In the genomic region with DNA sequence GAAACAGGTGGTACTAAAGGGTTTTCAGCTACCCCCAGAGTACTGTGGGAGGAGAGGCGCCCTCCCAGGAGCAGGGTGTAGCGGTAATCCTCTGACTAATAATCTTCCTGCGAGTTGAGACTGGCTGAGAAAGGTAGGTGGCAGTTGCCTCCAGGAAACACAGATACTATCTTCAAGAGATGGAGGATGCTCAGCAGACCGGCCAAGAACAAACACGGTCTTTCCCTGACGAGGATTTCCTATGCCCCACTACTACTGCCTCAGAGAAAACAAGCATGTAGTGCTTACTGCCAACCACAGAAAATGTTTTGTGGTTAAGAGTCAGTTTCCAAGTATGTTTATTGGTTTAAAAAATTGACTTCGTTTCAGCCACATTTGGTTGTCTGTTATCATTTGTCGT, we compare ENCODE assay signal across 8 cellular contexts. TPM values are rescaled to one million over a fixed set of nuclear protein-coding genes. Genes with fewer than 3 reads are reported as not detected.
DNase-seq lines count a peak whose midpoint lies in the region; ATAC-seq and TF ChIP-seq lines count a peak whose summit lies in the region.

No MANE protein-coding gene starts in this region.

- peak; percentile 90 for ATAC-seq in GM21619 (IDR thresholded peaks at IDR 0.05; ENCODE audit: unreplicated experiment)

- H3K27ac ChIP-seq in KMS-11 (no peak overlapping the region), transverse colon (peak overlapping the region in 3 of 4 donors; percentile 44 to 54 (median 49))

- H3K27me3 ChIP-seq in KMS-11 (ENCODE audit: insufficient read depth, low read depth) (peaks cover 27% of the 10 kb centered on the region; the same call in 1 of the 2 replicates), transverse colon (no peaks in the 10 kb centered on the region)

- intact Hi-C loops in transverse colon (cut with DNase I; ENCODE audit: low total_unique reads) = loop anchor here (5.0 kb wide), 1 partner anchor 1025 kb away; no protein-coding TSS in a partner anchor

- H3K4me3 ChIP-seq in KMS-11 (IDR thresholded peaks at IDR 0.05; ENCODE audit: insufficient read depth, low read depth, low read length) (no peak overlapping the region), transverse colon (no peak overlapping the region)

- no peak for TF ChIP-seq EP300 in transverse colon (IDR thresholded peaks at IDR 0.05; ENCODE audit: low read depth)

- H3K27ac Mint-ChIP-seq in type B pancreatic cell = no peak overlapping the region

- no peaks in the 10 kb centered on the region for H3K9me3 ChIP-seq in transverse colon

- H3K36me3 ChIP-seq in KMS-11 (ENCODE audit: insufficient read depth) = no peaks in the 10 kb centered on the region
- peaks cover 0 to 19% (median 9%) of the 10 kb centered on the region in 4 donors for H3K36me3 ChIP-seq in transverse colon

- H4K20me1 ChIP-seq in KMS-11 (ENCODE audit: insufficient read depth) = no peaks in the 10 kb centered on the region; the same call in 1 of the 2 replicates

- in situ Hi-C loops in transverse colon (cut with MboI; ENCODE audit: low pct_ligation_motif_present in 1 of 4, low pct_unique_long_range_greater_than_20kb in 1 of 4, low sequenced_read_pairs in 3 of 4) = no loop called here

- H3K9me3 Mint-ChIP-seq in type B pancreatic cell = no peaks in the 10 kb centered on the region

- TF ChIP-seq CTCF in KMS-11 (conservative IDR thresholded peaks at IDR 0.05; ENCODE audit: low read depth, low read length) = no peak
- no peak for TF ChIP-seq CTCF in transverse colon (IDR thresholded peaks at IDR 0.05)
- no peak for TF ChIP-seq CTCF in type B pancreatic cell (conservative IDR thresholded peaks at IDR 0.05)

- peak; percentile 83 for DNase-seq in DMS79 (lab: John Stamatoyannopoulos, UW)
- peak; percentile 42 for DNase-seq in activated T-helper 1 cell treated with Interleukin-2 at 50 U/mL for 16 hours (ENCODE audit: low read depth)
- peak; percentile 77 for DNase-seq in islet precursor cell
- peak; percentile 14 for DNase-seq in transverse colon
- no peak for DNase-seq in cortex of kidney (lab: John Stamatoyannopoulos, UW)
- DNase-seq in type B pancreatic cell (ENCODE audit: extremely low spot score, unreplicated experiment) = no peak

- H3K4me1 Mint-ChIP-seq in type B pancreatic cell (ENCODE audit: unreplicated experiment) = peaks cover 28% of the 10 kb centered on the region

- peaks cover 32% of the 10 kb centered on the region for H3K4me1 ChIP-seq in KMS-11 (ENCODE audit: low read depth, poor library complexity, severe bottlenecking)
- peaks cover 0 to 36% (median 2%) of the 10 kb centered on the region in 4 donors for H3K4me1 ChIP-seq in transverse colon

- no peaks in the 10 kb centered on the region for H3K27me3 Mint-ChIP-seq in type B pancreatic cell

- no peak for TF ChIP-seq POLR2A in transverse colon (IDR thresholded peaks at IDR 0.05)

- no peak overlapping the region for H2AFZ ChIP-seq in KMS-11 (ENCODE audit: low read depth)

- H3K4me2 ChIP-seq in KMS-11 = peak overlapping the region; percentile 81

- no peak overlapping the region for H3K4me3 Mint-ChIP-seq in type B pancreatic cell

- 58 to 62% methylated on average over 3 to 8 of the region's 8 CpGs for WGBS in transverse colon (ENCODE audit: low coverage in 1 of 2), 2 donors

- no peaks in the 10 kb centered on the region for H3K79me2 ChIP-seq in KMS-11 (ENCODE audit: insufficient read depth, low read depth)

- H3K36me3 Mint-ChIP-seq in type B pancreatic cell = peaks cover 23% of the 10 kb centered on the region

- no peak overlapping the region for H3K9ac ChIP-seq in KMS-11

RNA-seq across cellular contexts. Expression of a gene that starts 26.8 kb away (rescaled TPM):
- total RNA-seq in transverse colon (10 to 100 TPM in 3 of 4 donors, 1 to 10 TPM in 1; 7.8 to 41.8 (median 28.2) TPM), type B pancreatic cell (ENCODE audit: low replicate concordance) (37.9 and 42.4 TPM in 2 replicates)

RNA-seq across cellular contexts. Expression of a gene that starts 38.0 kb away (rescaled TPM):
- total RNA-seq in transverse colon (1 to 10 TPM in 3 of 4 donors, under 1 TPM in 1; 1.00 to 5.6 (median 3.3) TPM), type B pancreatic cell (ENCODE audit: low replicate concordance) (35.1 and 50.4 TPM in 2 replicates)

RNA-seq across cellular contexts. Expression of a gene that starts 42.0 kb away (rescaled TPM):
- total RNA-seq in transverse colon = 1 to 10 TPM in 2 of 4 donors, under 1 TPM in 1, not detected in 1; 0.60 to 5.6 (median 4.0) TPM
- not detected in 2 replicates for total RNA-seq in type B pancreatic cell (ENCODE audit: low replicate concordance)

Comparison
In these comparisons a context has a peak if more than half of its experiments do, and no peak if none do; other contexts are left out.
1. DNase-seq: peak in DMS79 (single experiment), activated T-helper 1 cell treated with Interleukin-2 at 50 U/mL for 16 hours (single experiment), islet precursor cell (single experiment) and transverse colon (single experiment); none in cortex of kidney (single experiment) and type B pancreatic cell (single experiment).